Comparison of ENCODE assay signal across 19 cellular contexts in genomic region chr15:39338251-39338650, GRCh38.
"Had no signal": no experiment of that assay in that cellular context is flagged by ENCODE, and none has a peak within 500 bp of the region (broad histone marks: within the 10 kb centered on the region; RNA-seq: fewer than 3 reads in every experiment).

No MANE protein-coding gene starts in this region.

- H3K4me1 ChIP-seq: thyroid gland, vagina had no signal

- H3K4me3 ChIP-seq: dorsolateral prefrontal cortex, lower lobe of right lung, ovary, stomach, thyroid gland, vagina had no signal

- H3K36me3 ChIP-seq: lower lobe of right lung, ovary, stomach, thyroid gland, vagina had no signal

- H3K27me3 ChIP-seq: dorsolateral prefrontal cortex, ovary, stomach, thyroid gland, vagina had no signal

- ATAC-seq: esophagus mucosa; left ventricle myocardium superior; natural killer cell; sciatic nerve; stimulated activated effector memory CD8-positive, alpha-beta T cell treated with anti-CD3 and anti-CD28 coated beads, Interleukin-12 subunit alpha, Interleukin-12 subunit beta, amount 100 ng/mL, for 72 hours had no signal

- H3K27ac ChIP-seq: dorsolateral prefrontal cortex, lower lobe of right lung, ovary, stomach, thyroid gland, vagina had no signal

- H3K9me3 ChIP-seq: lower lobe of right lung, ovary, stomach, thyroid gland, vagina had no signal

- DNase-seq: dorsolateral prefrontal cortex; effector CD4-positive, alpha-beta T cell; foreskin melanocyte; left ventricle myocardium superior; lower lobe of right lung; natural killer cell; occipital lobe; ovary; stimulated activated CD4-positive, alpha-beta T cell treated with anti-CD3 and anti-CD28 coated beads, Interleukin-2, amount 100 ng/mL, for 24 hours; stimulated activated CD4-positive, alpha-beta T cell treated with anti-CD3 and anti-CD28 coated beads, Interleukin-4, amount 100 ng/mL, for 24 hours; stimulated activated naive CD4-positive, alpha-beta T cell treated with Interleukin-2 at 50 U/mL for 16 hours; stomach; thyroid gland had no signal

- FAIRE-seq: colon, keratinocyte had no signal
